ENCODE assay signal across 11 cellular contexts in the genomic region with DNA sequence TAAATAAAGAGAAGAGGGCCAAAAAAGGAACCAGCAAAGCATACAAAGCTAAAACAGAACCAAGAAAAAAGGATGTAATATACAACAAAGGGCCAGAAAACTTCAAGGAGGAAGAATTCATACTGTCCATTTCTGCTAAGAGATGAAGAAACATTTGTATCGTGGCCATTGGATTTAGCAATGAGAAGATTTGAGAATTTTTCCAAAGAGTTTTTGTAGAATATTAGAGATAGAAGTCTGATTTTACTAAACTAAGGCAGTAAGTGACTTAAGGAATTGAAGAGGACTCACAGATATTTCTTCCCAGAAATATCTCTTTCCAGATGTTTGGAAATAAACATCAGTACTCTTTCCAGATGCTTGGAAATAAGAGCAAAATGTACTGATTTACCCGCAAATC.
"Had no signal": no experiment of that assay in that cellular context is flagged by ENCODE, and none has a peak within 500 bp of the region (broad histone marks: within the 10 kb centered on the region; RNA-seq: fewer than 3 reads in every experiment).

No MANE protein-coding gene starts in this region.

- FAIRE-seq: H54, HTR-8/SVneo had no signal

- DNase-seq: GM23248, GOT3, H9, HCEC 1CT, HFFc6, IMR-90, KBM-7 had no signal

- H3K4me2 ChIP-seq: KMS-11 had no signal

- H3K27ac ChIP-seq: GM23248, HL-60, KMS-11 had no signal

- H3K9ac ChIP-seq: GM23248, KMS-11 had no signal

- H3K4me3 ChIP-seq: GM23248 had no signal

- H2AFZ ChIP-seq: GM23248 had no signal
